ENCODE assay signal across 30 cellular contexts in genomic region chr3:100370751-100371150, GRCh38.
"Had no signal": no experiment of that assay in that cellular context is flagged by ENCODE, and none has a peak within 500 bp of the region (broad histone marks: within the 10 kb centered on the region; RNA-seq: fewer than 3 reads in every experiment).

No MANE protein-coding gene starts in this region.

- H3K4me1 ChIP-seq: adrenal gland, colonic mucosa, pancreas, prostate gland, testis, transverse colon had no signal

- ATAC-seq: activated naive CD4-positive, alpha-beta T cell treated with anti-CD3 and anti-CD28 coated beads, Interleukin-2, amount 50 U/mL, for 72 hours; activated T-cell treated with anti-CD3 and anti-CD28 coated beads, Interleukin-2, amount 50 U/mL, for 72 hours; heart right ventricle; naive thymus-derived CD8-positive, alpha-beta T cell; pancreas; sciatic nerve; stimulated activated naive CD8-positive, alpha-beta T cell treated with anti-CD3 and anti-CD28 coated beads, Interleukin-15, Interleukin-2, amounts not matched to agents 100 U/mL and 50 U/mL, for 24 hours; WTC11 had no signal

- H3K4me3 Mint-ChIP-seq: activated CD4-positive, alpha-beta memory T cell treated with anti-CD3 and anti-CD28 coated beads, Interleukin-2, amount 10 ng/mL, durations not matched to agents 7 days and 5 days; activated CD4-positive, alpha-beta T cell treated with anti-CD3 and anti-CD28 coated beads, Interleukin-2, amount 10 ng/mL, durations not matched to agents 7 days and 5 days; activated T-cell treated with anti-CD3 and anti-CD28 coated beads, Interleukin-2, amount 50 U/mL, for 72 hours; brain; naive thymus-derived CD8-positive, alpha-beta T cell; neural crest cell; WTC11 had no signal

- H3K27ac Mint-ChIP-seq: activated CD4-positive, alpha-beta memory T cell treated with anti-CD3 and anti-CD28 coated beads, Interleukin-2, amount 10 ng/mL, durations not matched to agents 7 days and 5 days; activated CD4-positive, alpha-beta T cell treated with anti-CD3 and anti-CD28 coated beads, Interleukin-2, amount 10 ng/mL, durations not matched to agents 7 days and 5 days; activated naive CD4-positive, alpha-beta T cell treated with anti-CD3 and anti-CD28 coated beads, Interleukin-2, amount 50 U/mL, for 72 hours; activated T-cell treated with anti-CD3 and anti-CD28 coated beads, Interleukin-2, amount 50 U/mL, for 72 hours; brain; naive thymus-derived CD8-positive, alpha-beta T cell; WTC11 had no signal

- DNase-seq: activated CD4-positive, alpha-beta memory T cell treated with anti-CD3 and anti-CD28 coated beads, Interleukin-2, amount 10 ng/mL, durations not matched to agents 7 days and 5 days; activated CD4-positive, alpha-beta T cell treated with anti-CD3 and anti-CD28 coated beads for 1 hour; activated CD4-positive, alpha-beta T cell treated with anti-CD3 and anti-CD28 coated beads, Interleukin-2, amount 10 ng/mL, durations not matched to agents 7 days and 5 days; activated naive CD4-positive, alpha-beta T cell; activated T-cell treated with anti-CD3 and anti-CD28 coated beads, Interleukin-2, amount 50 U/mL, for 72 hours; adrenal gland; cerebellar nuclear complex; colonic mucosa; dorsolateral prefrontal cortex; effector memory CD4-positive, alpha-beta T cell; heart right ventricle; naive thymus-derived CD8-positive, alpha-beta T cell; nucleus accumbens; pancreas; retina; stimulated activated CD4-positive, alpha-beta T cell treated with anti-CD3 and anti-CD28 coated beads, Interleukin-12 subunit alpha, Interleukin-12 subunit beta, amount 100 ng/mL, for 4 hours; stimulated activated CD4-positive, alpha-beta T cell treated with anti-CD3 and anti-CD28 coated beads, Interleukin-4, amount 100 ng/mL, for 1 hour; stimulated activated naive CD8-positive, alpha-beta T cell treated with anti-CD3 and anti-CD28 coated beads, Interleukin-15, Interleukin-2, amounts not matched to agents 100 U/mL and 50 U/mL, for 24 hours; T-helper 2 cell; testis; transverse colon had no signal

- H3K27ac ChIP-seq: adrenal gland, ascending aorta, cardiac muscle cell, colonic mucosa, dorsolateral prefrontal cortex, heart right ventricle, pancreas, prostate gland, skin epidermis, testis, transverse colon had no signal

- H3K9me3 Mint-ChIP-seq: activated CD4-positive, alpha-beta memory T cell treated with anti-CD3 and anti-CD28 coated beads, Interleukin-2, amount 10 ng/mL, durations not matched to agents 7 days and 5 days; activated CD4-positive, alpha-beta T cell treated with anti-CD3 and anti-CD28 coated beads, Interleukin-2, amount 10 ng/mL, durations not matched to agents 7 days and 5 days; activated naive CD4-positive, alpha-beta T cell treated with anti-CD3 and anti-CD28 coated beads, Interleukin-2, amount 50 U/mL, for 72 hours; activated T-cell treated with anti-CD3 and anti-CD28 coated beads, Interleukin-2, amount 50 U/mL, for 72 hours; brain; naive thymus-derived CD8-positive, alpha-beta T cell; neural crest cell; WTC11 had no signal

- H3K4me1 Mint-ChIP-seq: activated CD4-positive, alpha-beta memory T cell treated with anti-CD3 and anti-CD28 coated beads, Interleukin-2, amount 10 ng/mL, durations not matched to agents 7 days and 5 days; activated CD4-positive, alpha-beta T cell treated with anti-CD3 and anti-CD28 coated beads, Interleukin-2, amount 10 ng/mL, durations not matched to agents 7 days and 5 days; brain; naive thymus-derived CD8-positive, alpha-beta T cell; neural crest cell had no signal

- H3K4me3 ChIP-seq: adrenal gland, ascending aorta, cardiac muscle cell, colonic mucosa, dorsolateral prefrontal cortex, heart right ventricle, pancreas, prostate gland, skin epidermis, testis, transverse colon had no signal

- H3K27me3 ChIP-seq: adrenal gland, ascending aorta, cardiac muscle cell, colonic mucosa, dorsolateral prefrontal cortex, heart right ventricle, pancreas, testis, transverse colon had no signal

- H3K27me3 Mint-ChIP-seq: activated CD4-positive, alpha-beta memory T cell treated with anti-CD3 and anti-CD28 coated beads, Interleukin-2, amount 10 ng/mL, durations not matched to agents 7 days and 5 days; activated CD4-positive, alpha-beta T cell treated with anti-CD3 and anti-CD28 coated beads, Interleukin-2, amount 10 ng/mL, durations not matched to agents 7 days and 5 days; brain; naive thymus-derived CD8-positive, alpha-beta T cell had no signal

- H3K9me3 ChIP-seq: adrenal gland, ascending aorta, colonic mucosa, heart right ventricle, pancreas, prostate gland, testis, transverse colon had no signal
